Comparison of ENCODE assay signal across 8 cellular contexts in the genomic region with DNA sequence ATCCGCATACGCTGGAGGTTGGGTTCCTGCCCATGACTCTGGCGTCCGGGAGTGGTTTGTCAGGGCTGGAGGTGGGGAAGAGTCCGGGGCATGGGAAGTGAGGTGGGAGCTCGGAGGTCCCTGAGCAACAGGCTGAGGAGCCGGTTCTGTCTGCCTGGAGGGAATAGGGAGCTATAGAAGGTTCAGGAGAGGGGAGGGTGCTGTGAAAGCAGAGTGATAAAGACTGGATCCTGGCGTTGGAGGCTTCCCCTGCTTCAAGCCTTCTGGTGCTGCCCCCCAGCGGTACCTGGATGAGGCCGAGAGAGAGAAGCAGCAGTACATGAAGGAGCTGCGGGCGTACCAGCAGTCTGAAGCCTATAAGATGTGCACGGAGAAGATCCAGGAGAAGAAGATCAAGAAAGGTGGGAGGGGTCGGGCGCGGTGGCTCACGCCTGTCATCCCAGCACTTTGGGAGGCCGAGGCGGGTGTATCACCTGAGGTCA. TPM values are rescaled to one million over a fixed set of nuclear protein-coding genes. Genes with fewer than 3 reads are reported as not detected.
DNase-seq lines count a peak whose midpoint lies in the region; ATAC-seq, FAIRE-seq and TF ChIP-seq lines count a peak whose summit lies in the region.

No MANE protein-coding gene starts in this region.

- DNase-seq in D721Med (ENCODE audit: insufficient read length, low spot score): no peak
- peak in 64 of 76 experiments; percentile 16 to 85 (median 54) for DNase-seq in HUDEP-2 (lab: John Stamatoyannopoulos, UW; ENCODE audit: unreplicated experiment in 76 of 76)
- peak; percentile 37 for DNase-seq in activated CD4-positive, alpha-beta T cell treated with anti-CD3 and anti-CD28 coated beads, Interleukin-2, amount 10 ng/mL, durations not matched to agents 7 days and 5 days
- DNase-seq in kidney epithelial cell (ENCODE audit: low read depth): no peak
- no peak for DNase-seq in GDM1 (lab: John Stamatoyannopoulos, UW)
- no peak for DNase-seq in cerebellar nuclear complex (lab: John Stamatoyannopoulos, UW)

- no peaks in the 10 kb centered on the region for H3K27me3 ChIP-seq in kidney epithelial cell (ENCODE audit: control insufficient read depth, insufficient read depth, low read length)

- no peak overlapping the region for H3K4me3 ChIP-seq in kidney epithelial cell (ENCODE audit: low read depth, low read length)

- H3K4me3 Mint-ChIP-seq in activated CD4-positive, alpha-beta T cell treated with anti-CD3 and anti-CD28 coated beads, Interleukin-2, amount 10 ng/mL, durations not matched to agents 7 days and 5 days: no peak overlapping the region

- ATAC-seq in HG03520 (IDR thresholded peaks at IDR 0.05; ENCODE audit: unreplicated experiment): no peak
- ATAC-seq in HG02623 (IDR thresholded peaks at IDR 0.05; ENCODE audit: unreplicated experiment): no peak

- peak; percentile 73 for TF ChIP-seq CTCF in D721Med (IDR thresholded peaks at IDR 0.05; ENCODE audit: insufficient read depth, missing control alignments)
- TF ChIP-seq CTCF in kidney epithelial cell (IDR thresholded peaks at IDR 0.05; ENCODE audit: insufficient read depth, low read length, poor library complexity, severe bottlenecking): peak; percentile 38

- POLR2A ChIA-PET in activated CD4-positive, alpha-beta T cell treated with anti-CD3 and anti-CD28 coated beads, Interleukin-2, amount 10 ng/mL, durations not matched to agents 7 days and 5 days (lab: Charles Lee): interaction anchor here (0.6 kb wide), 1 partner anchor 973 kb away, joined by 4 read pairs; no protein-coding TSS in a partner anchor

- H3K9me3 Mint-ChIP-seq in activated CD4-positive, alpha-beta T cell treated with anti-CD3 and anti-CD28 coated beads, Interleukin-2, amount 10 ng/mL, durations not matched to agents 7 days and 5 days: no peaks in the 10 kb centered on the region

- H3K36me3 ChIP-seq in kidney epithelial cell (ENCODE audit: control insufficient read depth, insufficient read depth, low read length): no peaks in the 10 kb centered on the region

- H3K36me3 Mint-ChIP-seq in activated CD4-positive, alpha-beta T cell treated with anti-CD3 and anti-CD28 coated beads, Interleukin-2, amount 10 ng/mL, durations not matched to agents 7 days and 5 days (ENCODE audit: low read depth): peaks cover 17% of the 10 kb centered on the region

- H3K27me3 Mint-ChIP-seq in activated CD4-positive, alpha-beta T cell treated with anti-CD3 and anti-CD28 coated beads, Interleukin-2, amount 10 ng/mL, durations not matched to agents 7 days and 5 days: no peaks in the 10 kb centered on the region

- H3K4me1 Mint-ChIP-seq in activated CD4-positive, alpha-beta T cell treated with anti-CD3 and anti-CD28 coated beads, Interleukin-2, amount 10 ng/mL, durations not matched to agents 7 days and 5 days: peaks cover 18% of the 10 kb centered on the region

- FAIRE-seq in D721Med (lab: Jason Lieb, UNC): no peak

- CTCF ChIA-PET in activated CD4-positive, alpha-beta T cell treated with anti-CD3 and anti-CD28 coated beads, Interleukin-2, amount 10 ng/mL, durations not matched to agents 7 days and 5 days (lab: Charles Lee): interaction anchor here (1.1 to 1.5 kb wide), 2 partner anchors 16 to 187 kb away, joined by 3 to 4 read pairs; partner anchors contain the start of gene MRPL54

- H3K27ac Mint-ChIP-seq in activated CD4-positive, alpha-beta T cell treated with anti-CD3 and anti-CD28 coated beads, Interleukin-2, amount 10 ng/mL, durations not matched to agents 7 days and 5 days: no peak overlapping the region

RNA-seq across cellular contexts. Expression of gene HMG20B, which starts 2.6 kb away (rescaled TPM):
- 10 to 100 TPM; 47.8 to 54.1 TPM for total RNA-seq in activated CD4-positive, alpha-beta T cell treated with anti-CD3 and anti-CD28 coated beads, Interleukin-2, amount 10 ng/mL, durations not matched to agents 7 days and 5 days
- total RNA-seq in kidney epithelial cell: 77.8 and 84.5 TPM in 2 replicates

RNA-seq across cellular contexts. Expression of gene GIPC3, which starts 10.0 kb away (rescaled TPM):
- under 1 TPM; 0.57 to 0.71 TPM for total RNA-seq in activated CD4-positive, alpha-beta T cell treated with anti-CD3 and anti-CD28 coated beads, Interleukin-2, amount 10 ng/mL, durations not matched to agents 7 days and 5 days
- 0.21 TPM in 1 of 2 replicates, not detected in the other for total RNA-seq in kidney epithelial cell

RNA-seq across cellular contexts. Expression of gene MFSD12, which starts 17.9 kb away (rescaled TPM):
- 10 to 100 TPM; 62.1 to 67.6 TPM for total RNA-seq in activated CD4-positive, alpha-beta T cell treated with anti-CD3 and anti-CD28 coated beads, Interleukin-2, amount 10 ng/mL, durations not matched to agents 7 days and 5 days
- total RNA-seq in kidney epithelial cell: 154 and 222 TPM in 2 replicates

RNA-seq across cellular contexts. Expression of gene TBXA2R, which starts 31.4 kb away (rescaled TPM):
- total RNA-seq in activated CD4-positive, alpha-beta T cell treated with anti-CD3 and anti-CD28 coated beads, Interleukin-2, amount 10 ng/mL, durations not matched to agents 7 days and 5 days: under 1 TPM; 0.92 to 1.00 TPM
- total RNA-seq in kidney epithelial cell: 0.04 and 0.21 TPM in 2 replicates

RNA-seq across cellular contexts. Expression of gene TEKTIP1, which starts 36.3 kb away (rescaled TPM):
- total RNA-seq in activated CD4-positive, alpha-beta T cell treated with anti-CD3 and anti-CD28 coated beads, Interleukin-2, amount 10 ng/mL, durations not matched to agents 7 days and 5 days: 1 to 10 TPM; 6.5 to 8.7 TPM
- total RNA-seq in kidney epithelial cell: not detected in 2 replicates

Comparison
In these comparisons a context has a peak if more than half of its experiments do, and no peak if none do; other contexts are left out.
1. DNase-seq: peak in HUDEP-2 (64 of 76) and activated CD4-positive, alpha-beta T cell treated with anti-CD3 and anti-CD28 coated beads, Interleukin-2, amount 10 ng/mL, durations not matched to agents 7 days and 5 days (single experiment); none in D721Med (single experiment), kidney epithelial cell (single experiment), GDM1 (single experiment) and cerebellar nuclear complex (0 of 2).